ENCODE assay signal across 1 cellular context in genomic region chr2:219002395-219003266, GRCh38.
TF ChIP-seq lines count a peak whose summit lies in the region.

No MANE protein-coding gene starts in this region.

TF ChIP-seq in HepG2, 621 proteins besides CTCF, POLR2A, EP300 and RAD21 (continued from another document and continues in another):
- TF ChIP-seq NR0B2 (CRISPR knock-in tag; IDR thresholded peaks at IDR 0.05) (0 out of 2 replicates have a peak, but pooled peaks have one; percentile 34), NAIF1 (CRISPR knock-in tag; IDR thresholded peaks at IDR 0.05; ENCODE audit: borderline replicate concordance) (peak; percentile 12; the same call in 1 of the 2 replicates), E2F2 (CRISPR knock-in tag; IDR thresholded peaks at IDR 0.05; ENCODE audit: borderline replicate concordance) (no peak), RARG (CRISPR knock-in tag; IDR thresholded peaks at IDR 0.05; ENCODE audit: low read depth) (no peak), JUNB (CRISPR knock-in tag; IDR thresholded peaks at IDR 0.05; ENCODE audit: borderline replicate concordance) (no peak), ZNF558 (CRISPR knock-in tag; IDR thresholded peaks at IDR 0.05; ENCODE audit: borderline replicate concordance) (0 out of 2 replicates have a peak, but pooled peaks have one; percentile 0), RFXAP (CRISPR knock-in tag; IDR thresholded peaks at IDR 0.05; ENCODE audit: borderline replicate concordance) (no peak), ZNF800 (CRISPR knock-in tag; IDR thresholded peaks at IDR 0.05) (no peak), ZNF577 (CRISPR knock-in tag; IDR thresholded peaks at IDR 0.05; ENCODE audit: borderline replicate concordance, low read depth) (0 out of 2 replicates have a peak, but pooled peaks have one; percentile 40), DNMT1 (CRISPR knock-in tag; IDR thresholded peaks at IDR 0.05) (no peak), HOXA7 (CRISPR knock-in tag; IDR thresholded peaks at IDR 0.05) (no peak), ELF3 (CRISPR knock-in tag; IDR thresholded peaks at IDR 0.05) (peak; percentile 38; the same call in 1 of the 2 replicates), ZNF609 (CRISPR knock-in tag; IDR thresholded peaks at IDR 0.05; ENCODE audit: borderline replicate concordance) (no peak), KDM1A (CRISPR knock-in tag; IDR thresholded peaks at IDR 0.05) (0 out of 2 replicates have a peak, but pooled peaks have one; percentile 28), DRAP1 (CRISPR knock-in tag; IDR thresholded peaks at IDR 0.05) (no peak), NKX3-1 (CRISPR knock-in tag; IDR thresholded peaks at IDR 0.05) (no peak), TCF7 (IDR thresholded peaks at IDR 0.05; ENCODE audit: low read depth) (no peak), POLR2AphosphoS2 (IDR thresholded peaks at IDR 0.05; ENCODE audit: low read depth, low read length) (no peak), NR2F2 (IDR thresholded peaks at IDR 0.05; ENCODE audit: borderline replicate concordance, low read depth) (no peak; the same call in 1 of the 2 replicates), GFI1 (CRISPR knock-in tag; IDR thresholded peaks at IDR 0.05; ENCODE audit: borderline replicate concordance) (no peak), ZNF234 (CRISPR knock-in tag; conservative IDR thresholded peaks at IDR 0.05) (no peak), ZNF367 (CRISPR knock-in tag; IDR thresholded peaks at IDR 0.05; ENCODE audit: borderline replicate concordance) (no peak), ARNTL (CRISPR knock-in tag; IDR thresholded peaks at IDR 0.05) (0 out of 2 replicates have a peak, but pooled peaks have one; percentile 33), ZNF773 (CRISPR knock-in tag; IDR thresholded peaks at IDR 0.05; ENCODE audit: borderline replicate concordance) (no peak), RERE (CRISPR knock-in tag; IDR thresholded peaks at IDR 0.05; ENCODE audit: low read depth) (no peak), ASH2L (IDR thresholded peaks at IDR 0.05; ENCODE audit: insufficient read length, low read depth, low read length) (peak; percentile 20), TERF1 (CRISPR knock-in tag; IDR thresholded peaks at IDR 0.05) (no peak), MTA3 (CRISPR knock-in tag; IDR thresholded peaks at IDR 0.05) (no peak), ZNF30 (CRISPR knock-in tag; IDR thresholded peaks at IDR 0.05) (no peak), ZNF468 (CRISPR knock-in tag; IDR thresholded peaks at IDR 0.05) (no peak)
- TF ChIP-seq, protein P1, sequence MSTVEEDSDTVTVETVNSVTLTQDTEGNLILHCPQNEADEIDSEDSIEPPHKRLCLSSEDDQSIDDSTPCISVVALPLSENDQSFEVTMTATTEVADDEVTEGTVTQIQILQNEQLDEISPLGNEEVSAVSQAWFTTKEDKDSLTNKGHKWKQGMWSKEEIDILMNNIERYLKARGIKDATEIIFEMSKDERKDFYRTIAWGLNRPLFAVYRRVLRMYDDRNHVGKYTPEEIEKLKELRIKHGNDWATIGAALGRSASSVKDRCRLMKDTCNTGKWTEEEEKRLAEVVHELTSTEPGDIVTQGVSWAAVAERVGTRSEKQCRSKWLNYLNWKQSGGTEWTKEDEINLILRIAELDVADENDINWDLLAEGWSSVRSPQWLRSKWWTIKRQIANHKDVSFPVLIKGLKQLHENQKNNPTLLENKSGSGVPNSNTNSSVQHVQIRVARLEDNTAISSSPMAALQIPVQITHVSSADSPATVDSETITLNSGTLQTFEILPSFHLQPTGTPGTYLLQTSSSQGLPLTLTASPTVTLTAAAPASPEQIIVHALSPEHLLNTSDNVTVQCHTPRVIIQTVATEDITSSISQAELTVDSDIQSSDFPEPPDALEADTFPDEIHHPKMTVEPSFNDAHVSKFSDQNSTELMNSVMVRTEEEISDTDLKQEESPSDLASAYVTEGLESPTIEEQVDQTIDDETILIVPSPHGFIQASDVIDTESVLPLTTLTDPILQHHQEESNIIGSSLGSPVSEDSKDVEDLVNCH (CRISPR knock-in tag; IDR thresholded peaks at IDR 0.05), result no peak
- TF ChIP-seq, protein P2, sequence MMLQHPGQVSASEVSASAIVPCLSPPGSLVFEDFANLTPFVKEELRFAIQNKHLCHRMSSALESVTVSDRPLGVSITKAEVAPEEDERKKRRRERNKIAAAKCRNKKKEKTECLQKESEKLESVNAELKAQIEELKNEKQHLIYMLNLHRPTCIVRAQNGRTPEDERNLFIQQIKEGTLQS (CRISPR knock-in tag; IDR thresholded peaks at IDR 0.05), result no peak
- TF ChIP-seq, protein P3, sequence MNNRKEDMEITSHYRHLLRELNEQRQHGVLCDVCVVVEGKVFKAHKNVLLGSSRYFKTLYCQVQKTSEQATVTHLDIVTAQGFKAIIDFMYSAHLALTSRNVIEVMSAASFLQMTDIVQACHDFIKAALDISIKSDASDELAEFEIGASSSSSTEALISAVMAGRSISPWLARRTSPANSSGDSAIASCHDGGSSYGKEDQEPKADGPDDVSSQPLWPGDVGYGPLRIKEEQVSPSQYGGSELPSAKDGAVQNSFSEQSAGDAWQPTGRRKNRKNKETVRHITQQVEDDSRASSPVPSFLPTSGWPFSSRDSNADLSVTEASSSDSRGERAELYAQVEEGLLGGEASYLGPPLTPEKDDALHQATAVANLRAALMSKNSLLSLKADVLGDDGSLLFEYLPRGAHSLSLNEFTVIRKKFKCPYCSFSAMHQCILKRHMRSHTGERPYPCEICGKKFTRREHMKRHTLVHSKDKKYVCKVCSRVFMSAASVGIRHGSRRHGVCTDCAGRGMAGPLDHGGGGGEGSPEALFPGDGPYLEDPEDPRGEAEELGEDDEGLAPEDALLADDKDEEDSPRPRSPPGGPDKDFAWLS (CRISPR knock-in tag; IDR thresholded peaks at IDR 0.05; ENCODE audit: borderline replicate concordance), result no peak
